Comparison of ENCODE assay signal across 12 cellular contexts in the genomic region with DNA sequence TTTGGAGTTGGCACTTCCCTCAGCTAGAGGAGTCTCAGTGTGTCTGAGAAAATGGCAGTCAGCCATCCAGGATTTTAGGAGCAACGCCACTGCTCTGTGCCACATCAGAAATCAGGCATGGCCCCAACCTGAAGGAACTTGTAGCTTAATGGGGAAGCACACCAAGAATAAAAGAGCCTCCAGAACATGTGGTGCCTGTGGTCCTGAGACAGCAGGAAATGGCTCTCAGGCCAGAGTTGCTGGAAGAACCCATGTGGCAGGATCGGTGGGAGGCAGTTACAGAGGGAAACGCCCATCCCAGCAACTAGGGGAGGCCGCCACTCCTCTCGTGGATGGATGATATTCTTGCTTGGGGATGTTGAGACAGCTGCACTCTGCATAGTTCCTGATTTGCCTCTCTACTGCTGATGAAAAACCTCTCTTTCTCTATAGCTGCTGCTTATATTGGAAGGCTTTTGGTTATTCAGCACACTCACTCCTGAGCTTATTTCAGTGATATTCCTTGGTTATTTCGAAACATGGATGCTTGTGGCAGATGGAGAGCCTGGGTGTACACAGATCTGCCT. TPM values are rescaled to one million over a fixed set of nuclear protein-coding genes. Genes with fewer than 3 reads are reported as not detected.
DNase-seq lines count a peak whose midpoint lies in the region; ATAC-seq and TF ChIP-seq lines count a peak whose summit lies in the region.
"Had no signal": no experiment of that assay in that cellular context is flagged by ENCODE, and none has a peak within 500 bp of the region (broad histone marks: within the 10 kb centered on the region; RNA-seq: fewer than 3 reads in every experiment).

No MANE protein-coding gene starts in this region.

- H3K36me3 ChIP-seq in left lung (peaks cover 0 to 98% of the 10 kb centered on the region in 2 donors), tibial nerve (peaks cover 9 to 91% (median 37%) of the 10 kb centered on the region in 3 donors)

- in situ Hi-C loops in astrocyte of the cerebellum (cut with HindIII; ENCODE audit: low sequenced_read_pairs) = no loop called here

- TF ChIP-seq EP300 in tibial nerve (IDR thresholded peaks at IDR 0.05) = peak in 1 of 2 donors; percentile 23

- no peak for TF ChIP-seq CTCF in astrocyte of the cerebellum (IDR thresholded peaks at IDR 0.05; ENCODE audit: low read depth, low read length, missing control alignments)
- TF ChIP-seq CTCF in left lung (IDR thresholded peaks at IDR 0.05) = no peak
- TF ChIP-seq CTCF in tibial nerve (IDR thresholded peaks at IDR 0.05) = no peak

- intact Hi-C loops in left lung (cut with DNase I) = loop anchor here in 1 of 2 donors (10.0 kb wide), 1 partner anchor 93 kb away; no protein-coding TSS in a partner anchor

- H3K4me1 ChIP-seq in left lung = peaks cover 0 to 2% of the 10 kb centered on the region in 2 donors
- H3K4me1 ChIP-seq in tibial nerve = peaks cover 0 to 30% (median 0%) of the 10 kb centered on the region in 4 donors

- H3K4me3 ChIP-seq in astrocyte of the cerebellum (ENCODE audit: low read depth, low read length) (no peak overlapping the region), left lung (no peak overlapping the region), tibial nerve (no peak overlapping the region)
- H3K4me3 ChIP-seq: cardiac muscle cell had no signal

- peak; percentile 11 to 15 for DNase-seq in activated T-cell treated with anti-CD3 and anti-CD28 coated beads, Interleukin-2, amount 50 U/mL, for 48 hours
- no peak for DNase-seq in activated T-cell treated with anti-CD3 and anti-CD28 coated beads, Interleukin-2, amount 50 U/mL, for 1 hour
- peak; percentile 56 for DNase-seq in astrocyte of the cerebellum (ENCODE audit: low read depth)
- DNase-seq in left lung = no peak
- DNase-seq in tibial nerve (ENCODE audit: low spot score in 2 of 2) = no peak
- DNase-seq: NCI-H1930; stimulated activated CD4-positive, alpha-beta T cell treated with anti-CD3 and anti-CD28 coated beads, Interleukin-4, amount 100 ng/mL, for 1 hour had no signal

- no peaks in the 10 kb centered on the region for H3K27me3 ChIP-seq in left lung
- H3K27me3 ChIP-seq in tibial nerve = no peaks in the 10 kb centered on the region
- H3K27me3 ChIP-seq: cardiac muscle cell had no signal

- ATAC-seq in left lung = peak; percentile 17
- no peak for ATAC-seq in HG02759 (IDR thresholded peaks at IDR 0.05; ENCODE audit: unreplicated experiment)
- no peak for ATAC-seq in GM21619 (IDR thresholded peaks at IDR 0.05; ENCODE audit: unreplicated experiment)
- no peak for ATAC-seq in HG02870 (IDR thresholded peaks at IDR 0.05; ENCODE audit: unreplicated experiment)

- no peaks in the 10 kb centered on the region for H3K9me3 ChIP-seq in left lung
- no peaks in the 10 kb centered on the region for H3K9me3 ChIP-seq in tibial nerve

- 37 to 38% methylated on average over 6 of the region's 6 CpGs for WGBS in tibial nerve, 2 donors

- H3K27ac ChIP-seq in left lung (no peak overlapping the region), tibial nerve (peak overlapping the region in 3 of 4 donors; percentile 26 to 46 (median 27))
- H3K27ac ChIP-seq: cardiac muscle cell, VCaP had no signal

- no peak for TF ChIP-seq POLR2A in tibial nerve (IDR thresholded peaks at IDR 0.05)

RNA-seq across cellular contexts. Expression of a gene that starts 52.5 kb away (rescaled TPM):
- total RNA-seq in left lung (1 to 10 TPM; 4.4 to 4.6 TPM), tibial nerve (10 to 100 TPM in 3 of 4 donors, 1 to 10 TPM in 1; 8.4 to 34.2 (median 12.6) TPM)

Comparison
In these comparisons a context has a peak if more than half of its experiments do, and no peak if none do; other contexts are left out.
1. DNase-seq: peak in activated T-cell treated with anti-CD3 and anti-CD28 coated beads, Interleukin-2, amount 50 U/mL, for 48 hours (2 of 2) and astrocyte of the cerebellum (single experiment); none in activated T-cell treated with anti-CD3 and anti-CD28 coated beads, Interleukin-2, amount 50 U/mL, for 1 hour (single experiment), left lung (0 of 2) and tibial nerve (0 of 2).
2. H3K27ac ChIP-seq: peak in tibial nerve (3 of 4); none in left lung (0 of 2).